Comparison of ENCODE assay signal across 8 cellular contexts in the genomic region with DNA sequence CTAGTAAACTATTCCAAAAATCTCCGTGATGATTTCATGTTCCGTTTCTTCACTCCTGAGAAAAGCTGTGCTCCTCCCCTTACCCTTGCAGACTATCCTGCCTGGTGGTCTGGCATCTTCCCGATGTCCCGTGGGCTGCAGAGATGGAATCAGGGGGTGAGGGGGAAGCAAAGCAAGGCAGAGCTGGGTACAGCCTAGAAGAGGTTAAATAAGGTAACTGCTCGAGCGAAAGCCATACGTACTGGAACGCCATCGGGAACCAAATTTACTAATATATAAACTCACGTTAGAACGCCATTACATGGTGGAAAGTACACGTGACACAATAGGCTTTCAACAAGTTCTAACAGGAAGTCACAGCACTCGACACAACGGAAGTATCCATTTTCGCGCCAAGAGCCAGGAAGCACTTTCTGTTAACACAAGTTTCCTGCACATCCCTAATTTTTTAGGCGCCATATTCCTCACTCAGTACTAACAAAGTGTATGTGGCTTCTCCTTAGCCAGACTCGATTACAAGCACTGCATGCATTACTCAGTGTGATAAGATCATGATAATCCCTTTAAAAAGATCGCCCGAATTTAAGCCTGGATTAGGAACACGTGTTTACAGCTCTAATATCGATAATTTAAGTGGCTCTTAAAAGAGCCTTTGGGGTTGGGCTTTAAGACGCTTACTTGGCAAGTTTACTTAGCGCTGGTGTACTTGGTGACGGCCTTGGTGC.
DNase-seq lines count a peak whose midpoint lies in the region; TF ChIP-seq lines count a peak whose summit lies in the region.

No MANE protein-coding gene starts in this region.

- peak overlapping the region; percentile 87 for H3K27ac ChIP-seq in muscle layer of colon (ENCODE audit: low read depth, low read length)

- H3K9me3 ChIP-seq in muscle layer of colon (ENCODE audit: low read length): no peaks in the 10 kb centered on the region

- H3K36me3 ChIP-seq in muscle layer of colon (ENCODE audit: insufficient read depth, low read length): no peaks in the 10 kb centered on the region

- peak; percentile 94 for TF ChIP-seq POLR2A in erythroblast (IDR thresholded peaks at IDR 0.05; ENCODE audit: low read length)

- DNase-seq in GM13976 (ENCODE audit: low spot score): peak; percentile 61
- peak; percentile 90 for DNase-seq in HT1080 (ENCODE audit: low read depth)
- DNase-seq in NOMO-1 (lab: John Stamatoyannopoulos, UW; ENCODE audit: unreplicated experiment in 2 of 2): peak; percentile 85 to 92
- peak; percentile 52 for DNase-seq in activated CD8-positive, alpha-beta memory T cell treated with anti-CD3 and anti-CD28 coated beads, Interleukin-2, amount 50 U/mL, for 4 hours
- DNase-seq in erythroblast (lab: John Stamatoyannopoulos, UW): peak; percentile 92 to 94
- DNase-seq in superior temporal gyrus (ENCODE audit: extremely low spot score): peak; percentile 82
- no peak for DNase-seq in GOT3 (lab: John Stamatoyannopoulos, UW)

- no peak for TF ChIP-seq CTCF in GM13976 (IDR thresholded peaks at IDR 0.05; ENCODE audit: borderline replicate concordance, control extremely low read depth, extremely low read depth, insufficient read depth, missing control alignments)

- H3K27me3 ChIP-seq in muscle layer of colon (ENCODE audit: control insufficient read depth in 1 of 2, insufficient read depth in 2 of 2, low read length in 2 of 2): no peaks in the 10 kb centered on the region

- peaks cover 10% of the 10 kb centered on the region for H3K4me1 ChIP-seq in muscle layer of colon (ENCODE audit: insufficient read depth, low read length)

- peak overlapping the region; percentile 56 to 60 for H3K4me3 ChIP-seq in muscle layer of colon (ENCODE audit: low read depth in 1 of 2, low read length in 2 of 2)

- H3K9ac ChIP-seq in muscle layer of colon (ENCODE audit: low read length): peak overlapping the region; percentile 39

- in situ Hi-C loops in GM13976 (cut with MboI; ENCODE audit: low sequenced_read_pairs, unreplicated experiment): no loop called here
